In the genomic region with DNA sequence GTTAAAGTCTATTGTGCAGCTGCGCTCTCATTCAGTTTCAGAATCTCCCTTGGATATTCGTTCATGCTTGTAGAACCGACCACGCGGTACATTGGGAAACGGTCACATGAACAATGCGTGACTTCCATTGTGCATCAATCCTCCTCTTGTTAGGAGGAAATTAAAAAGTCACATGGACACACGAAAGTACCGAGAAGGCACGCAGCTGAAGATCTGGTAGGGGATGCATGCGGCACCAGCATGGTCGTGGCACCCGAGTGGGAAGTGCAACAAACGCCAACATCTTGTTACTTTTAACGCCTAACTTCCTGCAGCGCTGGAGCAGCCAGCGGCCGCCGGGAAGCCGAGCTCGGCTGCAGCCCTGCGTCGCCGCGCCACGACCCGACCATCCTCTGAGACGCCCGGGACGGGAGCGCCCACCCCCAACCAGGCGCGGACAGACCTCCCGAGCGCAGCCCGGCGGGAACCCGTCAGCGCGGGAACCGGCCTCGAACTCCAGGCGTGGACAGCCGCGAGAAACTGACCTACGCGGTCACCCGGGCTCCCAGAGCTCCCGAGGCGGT, we compare ENCODE assay signal across 8 cellular contexts. TPM values are rescaled to one million over a fixed set of nuclear protein-coding genes. Genes with fewer than 3 reads are reported as not detected.
DNase-seq lines count a peak whose midpoint lies in the region; ATAC-seq and TF ChIP-seq lines count a peak whose summit lies in the region.

No MANE protein-coding gene starts in this region.

- TF ChIP-seq CTCF in brain microvascular endothelial cell (IDR thresholded peaks at IDR 0.05; ENCODE audit: low read depth, low read length, missing control alignments): no peak

- peaks cover 8% of the 10 kb centered on the region for H3K79me2 ChIP-seq in ACC112 (ENCODE audit: control insufficient read depth, insufficient read depth, low read length, unreplicated experiment)

- ATAC-seq in GM19463 (IDR thresholded peaks at IDR 0.05; ENCODE audit: unreplicated experiment): peak; percentile 18

- DNase-seq in NCI-H1105 (lab: John Stamatoyannopoulos, UW): peak; percentile 65
- peak; percentile 78 for DNase-seq in SK-N-DZ (ENCODE audit: low spot score)
- peak; percentile 63 for DNase-seq in brain microvascular endothelial cell
- DNase-seq in hypothalamus (lab: John Stamatoyannopoulos, UW): peak; percentile 32 to 88 (median 69)
- DNase-seq in pulmonary artery endothelial cell (ENCODE audit: low read depth, low spot score): peak; percentile 45
- DNase-seq in HuH-7.5 (ENCODE audit: low spot score): no peak

- H3K4me1 ChIP-seq in ACC112 (ENCODE audit: control insufficient read depth, insufficient read depth, low read length, unreplicated experiment): peaks cover 20% of the 10 kb centered on the region

- in situ Hi-C loops in brain microvascular endothelial cell (cut with HindIII; ENCODE audit: low pct_ligation_motif_present, low sequenced_read_pairs): no loop called here

- H3K27me3 ChIP-seq in ACC112 (ENCODE audit: insufficient read depth, low read length): no peaks in the 10 kb centered on the region
- H3K27me3 ChIP-seq in brain microvascular endothelial cell (replicated peaks): no peaks in the 10 kb centered on the region

- H3K27ac ChIP-seq in ACC112 (ENCODE audit: low read depth, low read length) (peak overlapping the region; percentile 71), brain microvascular endothelial cell (peak overlapping the region; percentile 45)

- H2AFZ ChIP-seq in ACC112 (ENCODE audit: low read length, unreplicated experiment): peak overlapping the region; percentile 34

- H3K4me3 ChIP-seq in ACC112 (ENCODE audit: low read depth, low read length): peak overlapping the region; percentile 84
- H3K4me3 ChIP-seq in brain microvascular endothelial cell (ENCODE audit: low read depth, low read length): peak overlapping the region; percentile 84

- H3K36me3 ChIP-seq in ACC112 (ENCODE audit: insufficient read depth, low read length) (no peaks in the 10 kb centered on the region), brain microvascular endothelial cell (replicated peaks) (no peaks in the 10 kb centered on the region)

RNA-seq across cellular contexts. Expression of gene OSBPL1A, which starts 0.4 kb away (rescaled TPM):
- 43.1 and 44.5 TPM in 2 replicates for polyA plus RNA-seq in SK-N-DZ (2014; cell fraction: cytosol; rRNA removed)
- polyA plus RNA-seq in SK-N-DZ (2014; cell fraction: nucleus; rRNA removed): 38.7 and 42.1 TPM in 2 replicates
- 8.6 and 14.0 TPM in 2 replicates for total RNA-seq in pulmonary artery endothelial cell

RNA-seq across cellular contexts. Expression of gene IMPACT, which starts 29.3 kb away (rescaled TPM):
- polyA plus RNA-seq in SK-N-DZ (2014; cell fraction: cytosol; rRNA removed): 26.9 and 29.9 TPM in 2 replicates
- polyA plus RNA-seq in SK-N-DZ (2014; cell fraction: nucleus; rRNA removed): 14.9 and 16.6 TPM in 2 replicates
- 22.7 and 26.7 TPM in 2 replicates for total RNA-seq in pulmonary artery endothelial cell
